13 cellular contexts compared by ENCODE assay signal in genomic region chr4:185480016-185480732, GRCh38.
DNase-seq lines count a peak whose midpoint lies in the region; ATAC-seq and TF ChIP-seq lines count a peak whose summit lies in the region.
"Had no signal": no experiment of that assay in that cellular context is flagged by ENCODE, and none has a peak within 500 bp of the region (broad histone marks: within the 10 kb centered on the region; RNA-seq: fewer than 3 reads in every experiment).

No MANE protein-coding gene starts in this region.

- H3K27ac ChIP-seq in coronary artery, result peak overlapping the region; percentile 29 to 74
- H3K27ac ChIP-seq in RWPE1, result no peak overlapping the region

- DNase-seq in coronary artery (ENCODE audit: low spot score), result no peak
- DNase-seq in NCI-H82 (lab: John Stamatoyannopoulos, UW), result no peak
- DNase-seq in SW 1271 (lab: John Stamatoyannopoulos, UW), result no peak
- no peak for DNase-seq in stimulated activated naive CD4-positive, alpha-beta T cell (lab: John Stamatoyannopoulos, UW)
- no peak for DNase-seq in RWPE1 (ENCODE audit: low spot score)
- DNase-seq: IMR-90, NCI-H187 treated with DMSO at 0.1 percent for 48 hours, OCI-M1, spleen had no signal

- POLR2A ChIA-PET in RWPE1 (lab: Yijun Ruan, JAX; ENCODE audit: low non-redundant PET), result no interaction called here

- H3K4me3 ChIP-seq in coronary artery, result no peak overlapping the region
- H3K4me3 ChIP-seq: spleen had no signal

- no peak for TF ChIP-seq CTCF in coronary artery (IDR thresholded peaks at IDR 0.05)
- TF ChIP-seq CTCF in RWPE1 (conservative IDR thresholded peaks at IDR 0.05; ENCODE audit: low read depth), result no peak

- CTCF ChIA-PET in RWPE1 (lab: Yijun Ruan, JAX), result interaction anchor here (0.7 to 1.3 kb wide), 2 partner anchors 33 to 118 kb away, joined by 4 to 6 read pairs; no protein-coding TSS in a partner anchor

- peak; percentile 22 for ATAC-seq in GM18867 (IDR thresholded peaks at IDR 0.05; ENCODE audit: unreplicated experiment)
- peak; percentile 5 for ATAC-seq in GM21423 (IDR thresholded peaks at IDR 0.05; ENCODE audit: unreplicated experiment)
- ATAC-seq in HG03045 (IDR thresholded peaks at IDR 0.05; ENCODE audit: unreplicated experiment), result peak; percentile 35
- ATAC-seq: natural killer cell treated with Interleukin-12 subunit alpha and Interleukin-12 subunit beta and Interleukin-15 and Interleukin-18, amount 100 ng/mL, for 72 hours had no signal
